33 cellular contexts compared by ENCODE assay signal in the genomic region with DNA sequence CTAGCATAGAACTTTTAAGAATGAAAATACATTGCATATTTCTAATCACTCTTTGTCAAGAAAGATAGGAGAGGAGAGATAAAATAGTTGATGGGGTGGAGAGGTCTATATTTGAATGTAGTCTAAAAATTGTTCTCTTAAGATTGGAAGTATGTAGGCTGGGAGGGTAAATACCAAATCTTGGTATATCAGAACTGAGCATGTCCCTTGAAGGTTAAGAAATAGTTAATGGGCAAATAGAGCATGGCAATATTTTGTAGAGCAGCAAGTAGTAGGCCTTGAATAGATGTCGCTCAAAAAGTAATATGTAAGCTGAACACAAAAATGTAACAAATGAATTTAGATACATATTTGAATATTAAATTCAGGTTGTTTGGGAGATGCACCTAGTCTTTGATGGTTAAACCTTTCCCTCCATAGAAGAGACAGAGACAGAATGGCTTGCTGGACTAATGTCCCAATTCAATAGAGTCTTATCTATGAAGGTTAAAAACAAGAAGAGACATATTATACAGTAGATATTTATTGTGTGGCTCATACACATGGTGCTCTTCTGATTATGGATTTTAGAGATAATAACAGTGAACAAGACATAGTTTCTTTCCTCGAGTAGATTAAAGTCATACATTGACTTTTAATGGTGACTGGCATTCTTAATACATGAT. TPM values are rescaled to one million over a fixed set of nuclear protein-coding genes. Genes with fewer than 3 reads are reported as not detected.
"Had no signal": no experiment of that assay in that cellular context is flagged by ENCODE, and none has a peak within 500 bp of the region (broad histone marks: within the 10 kb centered on the region; RNA-seq: fewer than 3 reads in every experiment).

No MANE protein-coding gene starts in this region.

- H3K36me3 ChIP-seq: stomach, suprapubic skin, thoracic aorta, thyroid gland, tibial artery, tibial nerve, transverse colon, upper lobe of left lung, upper lobe of right lung, uterus, vagina had no signal

- H3K9me3 ChIP-seq: stomach, suprapubic skin, testis, thoracic aorta, thyroid gland, tibial artery, tibial nerve, transverse colon, upper lobe of left lung, upper lobe of right lung, uterus, vagina had no signal

- H3K4me1 Mint-ChIP-seq: stimulated activated effector memory CD8-positive, alpha-beta T cell treated with anti-CD3 and anti-CD28 coated beads, Interleukin-12 subunit alpha, Interleukin-12 subunit beta, amount 100 ng/mL, for 72 hours; stimulated activated memory B cell treated with anti-CD40 and anti-IgM and Interleukin-4, amounts not matched to agents 10 μg/mL and 1 μg/mL and 100 μg/mL, for 72 hours; stimulated activated naive B cell treated with anti-CD40 and anti-IgM and Interleukin-4, amounts not matched to agents 10 μg/mL and 1 μg/mL and 100 μg/mL, for 72 hours; stimulated activated naive CD8-positive, alpha-beta T cell treated with anti-CD3 and anti-CD28 coated beads, Interleukin-15, amount 100 ng/mL, for 72 hours had no signal

- H3K4me3 ChIP-seq: stomach, suprapubic skin, testis, thoracic aorta, thyroid gland, tibial artery, tibial nerve, transverse colon, upper lobe of left lung, upper lobe of right lung, uterus, vagina had no signal

- H3K36me3 Mint-ChIP-seq: stimulated activated effector memory CD8-positive, alpha-beta T cell treated with anti-CD3 and anti-CD28 coated beads, Interleukin-12 subunit alpha, Interleukin-12 subunit beta, amount 100 ng/mL, for 72 hours; stimulated activated memory B cell treated with anti-CD40 and anti-IgM and Interleukin-4, amounts not matched to agents 10 μg/mL and 1 μg/mL and 100 μg/mL, for 72 hours; stimulated activated naive B cell treated with anti-CD40 and anti-IgM and Interleukin-4, amounts not matched to agents 10 μg/mL and 1 μg/mL and 100 μg/mL, for 72 hours; type B pancreatic cell had no signal

- H3K4me3 Mint-ChIP-seq: stimulated activated effector memory CD8-positive, alpha-beta T cell treated with anti-CD3 and anti-CD28 coated beads, Interleukin-12 subunit alpha, Interleukin-12 subunit beta, amount 100 ng/mL, for 72 hours; stimulated activated memory B cell treated with anti-CD40 and anti-IgM and Interleukin-4, amounts not matched to agents 10 μg/mL and 1 μg/mL and 100 μg/mL, for 72 hours; stimulated activated naive B cell treated with anti-CD40 and anti-IgM and Interleukin-4, amounts not matched to agents 10 μg/mL and 1 μg/mL and 100 μg/mL, for 72 hours; stimulated activated naive CD8-positive, alpha-beta T cell treated with anti-CD3 and anti-CD28 coated beads, Interleukin-15, amount 100 ng/mL, for 72 hours; stimulated activated naive CD8-positive, alpha-beta T cell treated with anti-CD3 and anti-CD28 coated beads, Interleukin-15, Interleukin-2, amounts not matched to agents 100 ng/mL and 50 ng/mL, for 24 hours; type B pancreatic cell had no signal

- H3K4me1 ChIP-seq: stomach, suprapubic skin, testis, thyroid gland, tibial artery, tibial nerve, transverse colon, upper lobe of left lung, upper lobe of right lung, uterus, vagina had no signal

- H3K27ac ChIP-seq: stomach, suprapubic skin, testis, thoracic aorta, thyroid gland, tibial artery, tibial nerve, transverse colon, upper lobe of left lung, upper lobe of right lung, uterus, vagina had no signal

- H3K9me3 Mint-ChIP-seq: stimulated activated effector memory CD8-positive, alpha-beta T cell treated with anti-CD3 and anti-CD28 coated beads, Interleukin-12 subunit alpha, Interleukin-12 subunit beta, amount 100 ng/mL, for 72 hours; stimulated activated memory B cell treated with anti-CD40 and anti-IgM and Interleukin-4, amounts not matched to agents 10 μg/mL and 1 μg/mL and 100 μg/mL, for 72 hours; stimulated activated naive B cell treated with anti-CD40 and anti-IgM and Interleukin-4, amounts not matched to agents 10 μg/mL and 1 μg/mL and 100 μg/mL, for 72 hours; stimulated activated naive CD8-positive, alpha-beta T cell treated with anti-CD3 and anti-CD28 coated beads, Interleukin-15, amount 100 ng/mL, for 72 hours; stimulated activated naive CD8-positive, alpha-beta T cell treated with anti-CD3 and anti-CD28 coated beads, Interleukin-15, Interleukin-2, amounts not matched to agents 100 ng/mL and 50 ng/mL, for 24 hours; type B pancreatic cell had no signal

- FAIRE-seq: urothelium cell line had no signal

- ATAC-seq: stimulated activated effector memory CD8-positive, alpha-beta T cell treated with anti-CD3 and anti-CD28 coated beads, Interleukin-12 subunit alpha, Interleukin-12 subunit beta, amount 100 ng/mL, for 72 hours; stimulated activated memory B cell treated with anti-CD40 and anti-IgM and Interleukin-4, amounts not matched to agents 10 μg/mL and 1 μg/mL and 100 μg/mL, for 72 hours; stimulated activated naive B cell treated with anti-CD40 and anti-IgM and Interleukin-4, amounts not matched to agents 10 μg/mL and 1 μg/mL and 100 μg/mL, for 72 hours; stimulated activated naive CD8-positive, alpha-beta T cell treated with anti-CD3 and anti-CD28 coated beads, Interleukin-15, amount 100 ng/mL, for 72 hours; stimulated activated naive CD8-positive, alpha-beta T cell treated with anti-CD3 and anti-CD28 coated beads, Interleukin-15, Interleukin-2, amounts not matched to agents 100 U/mL and 50 U/mL, for 24 hours; upper lobe of right lung had no signal

- H3K27me3 ChIP-seq: stomach, suprapubic skin, testis, thyroid gland, tibial artery, tibial nerve, transverse colon, upper lobe of left lung, upper lobe of right lung, uterus, vagina had no signal

- H3K27ac Mint-ChIP-seq: stimulated activated effector memory CD8-positive, alpha-beta T cell treated with anti-CD3 and anti-CD28 coated beads, Interleukin-12 subunit alpha, Interleukin-12 subunit beta, amount 100 ng/mL, for 72 hours; stimulated activated memory B cell treated with anti-CD40 and anti-IgM and Interleukin-4, amounts not matched to agents 10 μg/mL and 1 μg/mL and 100 μg/mL, for 72 hours; stimulated activated naive B cell treated with anti-CD40 and anti-IgM and Interleukin-4, amounts not matched to agents 10 μg/mL and 1 μg/mL and 100 μg/mL, for 72 hours; stimulated activated naive CD8-positive, alpha-beta T cell treated with anti-CD3 and anti-CD28 coated beads, Interleukin-15, amount 100 ng/mL, for 72 hours; stimulated activated naive CD8-positive, alpha-beta T cell treated with anti-CD3 and anti-CD28 coated beads, Interleukin-15, Interleukin-2, amounts not matched to agents 100 ng/mL and 50 ng/mL, for 24 hours; type B pancreatic cell had no signal

- DNase-seq: stimulated activated CD4-positive, alpha-beta T cell treated with anti-CD3 and anti-CD28 coated beads, Interleukin-2, amount 100 ng/mL, for 48 hours; stimulated activated CD4-positive, alpha-beta T cell treated with anti-CD3 and anti-CD28 coated beads, Interleukin-4, amount 100 ng/mL, for 1 hour; stimulated activated CD4-positive, alpha-beta T cell treated with anti-CD3 and anti-CD28 coated beads, Interleukin-4, amount 100 ng/mL, for 24 hours; stimulated activated CD4-positive, alpha-beta T cell treated with anti-CD3 and anti-CD28 coated beads, Interleukin-4, amount 100 ng/mL, for 4 hours; stimulated activated CD8-positive, alpha-beta memory T cell treated with anti-CD3 and anti-CD28 coated beads, Interleukin-4, amount 100 ng/mL, for 48 hours; stimulated activated naive B cell treated with anti-CD40 and anti-IgM and Interleukin-4, amounts not matched to agents 10 μg/mL and 1 μg/mL and 100 μg/mL, for 72 hours; stimulated activated naive CD4-positive, alpha-beta T cell; stimulated activated naive CD4-positive, alpha-beta T cell treated with Interleukin-2 at 50 U/mL for 16 hours; stimulated activated naive CD8-positive, alpha-beta T cell treated with anti-CD3 and anti-CD28 coated beads, Interleukin-15, amount 100 ng/mL, for 72 hours; stimulated activated naive CD8-positive, alpha-beta T cell treated with anti-CD3 and anti-CD28 coated beads, Interleukin-15, Interleukin-2, amounts not matched to agents 100 U/mL and 50 U/mL, for 24 hours; stomach; substantia nigra; testis; thyroid gland; tibial artery; transverse colon; trophoblast cell; upper lobe of left lung; upper lobe of right lung; uterus had no signal

- H3K27me3 Mint-ChIP-seq: stimulated activated naive CD8-positive, alpha-beta T cell treated with anti-CD3 and anti-CD28 coated beads, Interleukin-15, amount 100 ng/mL, for 72 hours; stimulated activated naive CD8-positive, alpha-beta T cell treated with anti-CD3 and anti-CD28 coated beads, Interleukin-15, Interleukin-2, amounts not matched to agents 100 ng/mL and 50 ng/mL, for 24 hours; type B pancreatic cell had no signal

RNA-seq across cellular contexts. Expression of gene ALB, which starts 12.5 kb away (rescaled TPM):
- total RNA-seq: thoracic aorta, vagina had no signal

RNA-seq across cellular contexts. Expression of gene AFP, which starts 19.5 kb away (rescaled TPM):
- total RNA-seq: subcutaneous adipose tissue, suprapubic skin, temporal lobe, testis, thoracic aorta, thyroid gland, tibial nerve, transverse colon, upper lobe of right lung, ureter, urinary bladder, uterus, vagina had no signal
- polyA plus RNA-seq: stomach, urinary bladder had no signal
